In the genomic region with DNA sequence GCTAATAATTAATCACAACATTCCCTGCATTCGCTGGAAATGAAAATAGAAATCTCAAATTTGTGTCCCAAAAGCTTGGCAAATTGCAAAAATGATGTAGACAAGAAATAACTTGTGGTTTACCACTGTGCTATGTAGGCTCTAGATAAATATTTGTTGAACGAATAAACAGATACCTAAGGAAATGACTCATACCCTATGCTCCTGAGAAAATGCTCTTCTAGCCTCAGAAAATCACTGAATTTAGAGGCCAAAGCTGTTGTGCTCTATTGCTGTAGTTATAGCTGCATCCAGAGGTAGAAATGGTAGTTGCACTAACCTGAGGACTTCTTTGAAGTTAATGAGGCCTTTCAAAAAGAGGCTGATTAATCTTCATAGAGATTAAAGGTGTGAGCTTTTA, we compare ENCODE assay signal across 3 cellular contexts.
A peak's percentile ranks its signal among the peaks of the same experiment; 100 is the strongest.
TF ChIP-seq lines count a peak whose summit lies in the region.

No MANE protein-coding gene starts in this region.

TF ChIP-seq in A549, 52 proteins besides CTCF, POLR2A, EP300 and RAD21 (continued from another document and continues in another):
- TF ChIP-seq, protein P1, sequence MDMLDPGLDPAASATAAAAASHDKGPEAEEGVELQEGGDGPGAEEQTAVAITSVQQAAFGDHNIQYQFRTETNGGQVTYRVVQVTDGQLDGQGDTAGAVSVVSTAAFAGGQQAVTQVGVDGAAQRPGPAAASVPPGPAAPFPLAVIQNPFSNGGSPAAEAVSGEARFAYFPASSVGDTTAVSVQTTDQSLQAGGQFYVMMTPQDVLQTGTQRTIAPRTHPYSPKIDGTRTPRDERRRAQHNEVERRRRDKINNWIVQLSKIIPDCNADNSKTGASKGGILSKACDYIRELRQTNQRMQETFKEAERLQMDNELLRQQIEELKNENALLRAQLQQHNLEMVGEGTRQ (IDR thresholded peaks at IDR 0.05), result no peak
- no peak for TF ChIP-seq ZC3H11A (IDR thresholded peaks at IDR 0.05)
- peak; percentile 33 for TF ChIP-seq ZFP36 (IDR thresholded peaks at IDR 0.05; ENCODE audit: borderline replicate concordance, partially characterized antibody)
- peak; percentile 69 for TF ChIP-seq SMC3 (IDR thresholded peaks at IDR 0.05)
- no peak for TF ChIP-seq KDM1A (IDR thresholded peaks at IDR 0.05; ENCODE audit: low read depth)
- TF ChIP-seq RARB (CRISPR knock-in tag; IDR thresholded peaks at IDR 0.05), result no peak
- TF ChIP-seq, protein P2, sequence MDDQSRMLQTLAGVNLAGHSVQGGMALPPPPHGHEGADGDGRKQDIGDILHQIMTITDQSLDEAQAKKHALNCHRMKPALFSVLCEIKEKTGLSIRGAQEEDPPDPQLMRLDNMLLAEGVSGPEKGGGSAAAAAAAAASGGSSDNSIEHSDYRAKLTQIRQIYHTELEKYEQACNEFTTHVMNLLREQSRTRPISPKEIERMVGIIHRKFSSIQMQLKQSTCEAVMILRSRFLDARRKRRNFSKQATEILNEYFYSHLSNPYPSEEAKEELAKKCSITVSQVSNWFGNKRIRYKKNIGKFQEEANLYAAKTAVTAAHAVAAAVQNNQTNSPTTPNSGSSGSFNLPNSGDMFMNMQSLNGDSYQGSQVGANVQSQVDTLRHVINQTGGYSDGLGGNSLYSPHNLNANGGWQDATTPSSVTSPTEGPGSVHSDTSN (IDR thresholded peaks at IDR 0.05), result no peak
- TF ChIP-seq MAZ (IDR thresholded peaks at IDR 0.05; ENCODE audit: borderline replicate concordance, low read depth, low read length), result no peak
- no peak for TF ChIP-seq ZSCAN20 (CRISPR knock-in tag; IDR thresholded peaks at IDR 0.05)
- TF ChIP-seq ESRRA (IDR thresholded peaks at IDR 0.05; ENCODE audit: borderline replicate concordance, low read length), result no peak
- TF ChIP-seq RFX5 (IDR thresholded peaks at IDR 0.05), result no peak
- TF ChIP-seq, protein P3, sequence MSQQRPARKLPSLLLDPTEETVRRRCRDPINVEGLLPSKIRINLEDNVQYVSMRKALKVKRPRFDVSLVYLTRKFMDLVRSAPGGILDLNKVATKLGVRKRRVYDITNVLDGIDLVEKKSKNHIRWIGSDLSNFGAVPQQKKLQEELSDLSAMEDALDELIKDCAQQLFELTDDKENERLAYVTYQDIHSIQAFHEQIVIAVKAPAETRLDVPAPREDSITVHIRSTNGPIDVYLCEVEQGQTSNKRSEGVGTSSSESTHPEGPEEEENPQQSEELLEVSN (IDR thresholded peaks at IDR 0.05; ENCODE audit: borderline replicate concordance, low read depth), result no peak
- TF ChIP-seq, protein P4, sequence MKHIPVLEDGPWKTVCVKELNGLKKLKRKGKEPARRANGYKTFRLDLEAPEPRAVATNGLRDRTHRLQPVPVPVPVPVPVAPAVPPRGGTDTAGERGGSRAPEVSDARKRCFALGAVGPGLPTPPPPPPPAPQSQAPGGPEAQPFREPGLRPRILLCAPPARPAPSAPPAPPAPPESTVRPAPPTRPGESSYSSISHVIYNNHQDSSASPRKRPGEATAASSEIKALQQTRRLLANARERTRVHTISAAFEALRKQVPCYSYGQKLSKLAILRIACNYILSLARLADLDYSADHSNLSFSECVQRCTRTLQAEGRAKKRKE (CRISPR knock-in tag; IDR thresholded peaks at IDR 0.05; ENCODE audit: low read depth), result no peak
- no peak for TF ChIP-seq CHD2 (IDR thresholded peaks at IDR 0.05; ENCODE audit: low read length, partially characterized antibody)
- TF ChIP-seq PHF8 (IDR thresholded peaks at IDR 0.05; ENCODE audit: borderline replicate concordance, low read depth), result no peak
- peak; percentile 89 for TF ChIP-seq GATA3 (IDR thresholded peaks at IDR 0.05; ENCODE audit: borderline replicate concordance)
- TF ChIP-seq JUNB (IDR thresholded peaks at IDR 0.05), result peak; percentile 90
- TF ChIP-seq TFCP2L1 (CRISPR knock-in tag; IDR thresholded peaks at IDR 0.05), result no peak
- TF ChIP-seq, protein P5, sequence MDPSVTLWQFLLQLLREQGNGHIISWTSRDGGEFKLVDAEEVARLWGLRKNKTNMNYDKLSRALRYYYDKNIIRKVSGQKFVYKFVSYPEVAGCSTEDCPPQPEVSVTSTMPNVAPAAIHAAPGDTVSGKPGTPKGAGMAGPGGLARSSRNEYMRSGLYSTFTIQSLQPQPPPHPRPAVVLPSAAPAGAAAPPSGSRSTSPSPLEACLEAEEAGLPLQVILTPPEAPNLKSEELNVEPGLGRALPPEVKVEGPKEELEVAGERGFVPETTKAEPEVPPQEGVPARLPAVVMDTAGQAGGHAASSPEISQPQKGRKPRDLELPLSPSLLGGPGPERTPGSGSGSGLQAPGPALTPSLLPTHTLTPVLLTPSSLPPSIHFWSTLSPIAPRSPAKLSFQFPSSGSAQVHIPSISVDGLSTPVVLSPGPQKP (IDR thresholded peaks at IDR 0.05; ENCODE audit: low read depth, low read length), result no peak

TF ChIP-seq in HEK293, 187 proteins besides CTCF, POLR2A, EP300 and RAD21 (continued from another document):
- TF ChIP-seq ZNF366 (tag by site-specific recombination; conservative IDR thresholded peaks at IDR 0.05), result 0 out of 2 replicates have a peak, but pooled peaks have one; percentile 27

TF ChIP-seq in SK-N-SH, 30 proteins besides CTCF, POLR2A, EP300 and RAD21 (continued from another document):
- TF ChIP-seq, protein P6, sequence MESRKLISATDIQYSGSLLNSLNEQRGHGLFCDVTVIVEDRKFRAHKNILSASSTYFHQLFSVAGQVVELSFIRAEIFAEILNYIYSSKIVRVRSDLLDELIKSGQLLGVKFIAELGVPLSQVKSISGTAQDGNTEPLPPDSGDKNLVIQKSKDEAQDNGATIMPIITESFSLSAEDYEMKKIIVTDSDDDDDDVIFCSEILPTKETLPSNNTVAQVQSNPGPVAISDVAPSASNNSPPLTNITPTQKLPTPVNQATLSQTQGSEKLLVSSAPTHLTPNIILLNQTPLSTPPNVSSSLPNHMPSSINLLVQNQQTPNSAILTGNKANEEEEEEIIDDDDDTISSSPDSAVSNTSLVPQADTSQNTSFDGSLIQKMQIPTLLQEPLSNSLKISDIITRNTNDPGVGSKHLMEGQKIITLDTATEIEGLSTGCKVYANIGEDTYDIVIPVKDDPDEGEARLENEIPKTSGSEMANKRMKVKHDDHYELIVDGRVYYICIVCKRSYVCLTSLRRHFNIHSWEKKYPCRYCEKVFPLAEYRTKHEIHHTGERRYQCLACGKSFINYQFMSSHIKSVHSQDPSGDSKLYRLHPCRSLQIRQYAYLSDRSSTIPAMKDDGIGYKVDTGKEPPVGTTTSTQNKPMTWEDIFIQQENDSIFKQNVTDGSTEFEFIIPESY (IDR thresholded peaks at IDR 0.05; ENCODE audit: borderline replicate concordance, low read depth), result no peak
- TF ChIP-seq FOSL2 (IDR thresholded peaks at IDR 0.05; ENCODE audit: borderline replicate concordance, low read depth), result peak; percentile 58; the same call in 1 of the 2 replicates
- peak; percentile 43; the same call in 1 of the 2 replicates for TF ChIP-seq TCF12 (IDR thresholded peaks at IDR 0.05)
- TF ChIP-seq JUND (IDR thresholded peaks at IDR 0.05), result peak; percentile 45
